In genomic region chr18:52481116-52481515, GRCh38 we compare ENCODE assay signal across 22 cellular contexts.
"Had no signal": no experiment of that assay in that cellular context is flagged by ENCODE, and none has a peak within 500 bp of the region (broad histone marks: within the 10 kb centered on the region; RNA-seq: fewer than 3 reads in every experiment).

No MANE protein-coding gene starts in this region.

- H3K27ac ChIP-seq: esophagus muscularis mucosa, foreskin keratinocyte, heart left ventricle, left ventricle myocardium inferior, neutrophil, right lobe of liver, upper lobe of left lung had no signal

- H3K4me1 ChIP-seq: esophagus muscularis mucosa, foreskin keratinocyte, heart left ventricle, left ventricle myocardium inferior, right lobe of liver, upper lobe of left lung had no signal

- H3K9me3 ChIP-seq: esophagus muscularis mucosa, heart left ventricle, left ventricle myocardium inferior, neutrophil, right lobe of liver, upper lobe of left lung had no signal

- ATAC-seq: activated CD4-positive, alpha-beta T cell treated with anti-CD3 and anti-CD28 coated beads for 36 hours; activated CD8-positive, alpha-beta memory T cell treated with anti-CD3 and anti-CD28 coated beads, Interleukin-2, amount 10 ng/mL, durations not matched to agents 7 days and 5 days; activated CD8-positive, alpha-beta T cell treated with anti-CD3 and anti-CD28 coated beads, Interleukin-2, amount 10 ng/mL, durations not matched to agents 7 days and 5 days; activated naive CD4-positive, alpha-beta T cell treated with anti-CD3 and anti-CD28 coated beads, Interleukin-2, amount 50 U/mL, for 72 hours; activated T-cell treated with anti-CD3 and anti-CD28 coated beads, Interleukin-2, amount 50 U/mL, for 72 hours; foreskin keratinocyte; heart left ventricle; right lobe of liver had no signal

- H3K27me3 ChIP-seq: esophagus muscularis mucosa, foreskin keratinocyte, heart left ventricle, neutrophil, right lobe of liver, upper lobe of left lung had no signal

- H3K4me3 ChIP-seq: esophagus muscularis mucosa, heart left ventricle, left ventricle myocardium inferior, right lobe of liver, upper lobe of left lung had no signal

- DNase-seq: activated CD4-positive, alpha-beta T cell treated with anti-CD3 and anti-CD28 coated beads for 36 hours; activated CD4-positive, CD25-positive, alpha-beta regulatory T cell; activated CD8-positive, alpha-beta memory T cell treated with anti-CD3 and anti-CD28 coated beads, Interleukin-2, amount 10 ng/mL, durations not matched to agents 7 days and 5 days; activated CD8-positive, alpha-beta T cell treated with anti-CD3 and anti-CD28 coated beads, Interleukin-2, amount 10 ng/mL, durations not matched to agents 7 days and 5 days; activated naive CD4-positive, alpha-beta T cell; activated T-cell treated with anti-CD3 and anti-CD28 coated beads, Interleukin-2, amount 50 U/mL, for 72 hours; endodermal cell; foreskin keratinocyte; heart left ventricle; kidney glomerular epithelial cell; left ventricle myocardium inferior; mammary epithelial cell; naive B cell; nephron progenitor cell; right lobe of liver; stimulated activated CD4-positive, alpha-beta T cell treated with anti-CD3 and anti-CD28 coated beads, Interleukin-4, amount 100 ng/mL, for 1 hour; substantia nigra; T-helper 1 cell had no signal

- H3K36me3 ChIP-seq: esophagus muscularis mucosa, heart left ventricle, left ventricle myocardium inferior, neutrophil, right lobe of liver, upper lobe of left lung had no signal
